In the genomic region with DNA sequence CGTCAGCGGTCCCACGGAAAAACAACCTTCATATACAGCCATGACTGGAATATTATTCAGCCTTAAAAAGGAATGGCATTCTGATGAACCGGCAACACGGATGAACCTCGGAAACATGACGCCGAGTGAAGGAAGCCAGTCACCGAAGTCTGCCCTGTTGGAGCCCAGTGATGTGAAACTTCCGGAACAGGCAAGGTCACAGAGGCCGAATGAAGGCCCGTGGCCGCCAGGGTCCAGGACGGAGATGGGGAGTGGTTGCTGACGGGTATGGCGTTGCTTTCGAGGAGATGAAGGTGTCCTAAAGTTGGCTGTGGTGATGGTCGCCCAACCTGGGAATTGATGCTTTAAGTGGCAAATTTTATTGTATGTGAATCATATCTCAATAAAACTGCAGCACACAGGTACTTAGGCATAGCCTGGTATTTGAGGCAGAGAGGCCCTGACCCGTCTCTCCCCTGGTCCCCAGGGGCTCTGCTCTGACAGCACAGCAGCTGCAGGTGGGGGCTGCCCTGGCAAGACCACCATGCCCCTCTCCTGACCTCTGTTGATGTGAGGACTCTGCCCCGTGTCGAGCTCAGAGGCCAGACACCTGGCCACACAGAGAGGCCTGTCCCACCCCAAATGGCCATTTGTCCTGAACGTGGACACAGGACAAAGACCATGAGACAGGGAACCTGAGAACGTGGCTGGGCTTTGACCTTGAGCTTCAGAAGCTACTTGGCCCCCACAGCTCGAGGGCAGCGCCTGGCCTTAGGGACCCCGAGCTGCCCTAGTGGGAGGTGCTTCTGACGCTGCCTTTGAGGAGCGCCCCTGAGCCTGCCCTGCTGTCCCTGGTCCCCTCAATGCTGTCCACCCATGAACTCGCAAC, we compare ENCODE assay signal across 16 cellular contexts.
A peak's percentile ranks its signal among the peaks of the same experiment; 100 is the strongest.
DNase-seq lines count a peak whose midpoint lies in the region; ATAC-seq and TF ChIP-seq lines count a peak whose summit lies in the region.
"Had no signal": no experiment of that assay in that cellular context is flagged by ENCODE, and none has a peak within 500 bp of the region (broad histone marks: within the 10 kb centered on the region; RNA-seq: fewer than 3 reads in every experiment).

No MANE protein-coding gene starts in this region.

- H3K4me3 ChIP-seq in neural progenitor cell = no peak overlapping the region
- H3K4me3 ChIP-seq in upper lobe of right lung = no peak overlapping the region
- H3K4me3 ChIP-seq: HAP-1 had no signal

- H3K27me3 ChIP-seq in neural progenitor cell = no peaks in the 10 kb centered on the region
- H3K27me3 ChIP-seq in upper lobe of right lung = no peaks in the 10 kb centered on the region

- CTCF ChIA-PET in RWPE1 (lab: Yijun Ruan, JAX) = no interaction called here

- DNase-seq in CD14-positive monocyte (ENCODE audit: low spot score) = peak; percentile 28
- peak; percentile 64 for DNase-seq in chondrocyte (ENCODE audit: low spot score)
- DNase-seq in neural progenitor cell (ENCODE audit: low spot score) = no peak
- DNase-seq in upper lobe of right lung = peak; percentile 52
- no peak for DNase-seq in activated T-cell treated with anti-CD3 and anti-CD28 coated beads for 4 hours
- DNase-seq in RWPE1 (ENCODE audit: low spot score) = no peak
- DNase-seq in T-helper 2 cell = no peak
- DNase-seq: CD8-positive, alpha-beta T cell; COR-L47; DMS153; DMS79 treated with DMSO at 0.1 percent for 48 hours; EL; GOT3 had no signal

- no peak for ATAC-seq in upper lobe of right lung
- ATAC-seq: CD8-positive, alpha-beta T cell had no signal

- H3K4me1 Mint-ChIP-seq in CD14-positive monocyte (no peaks in the 10 kb centered on the region), chondrocyte (ENCODE audit: low read depth) (peaks cover 3% of the 10 kb centered on the region), neural progenitor cell (no peaks in the 10 kb centered on the region)
- H3K4me1 Mint-ChIP-seq: B cell had no signal

- no peaks in the 10 kb centered on the region for H3F3A ChIP-seq in neural progenitor cell (ENCODE audit: low read depth)

- H3K27ac ChIP-seq in neural progenitor cell = no peak overlapping the region
- no peak overlapping the region for H3K27ac ChIP-seq in upper lobe of right lung
- H3K27ac ChIP-seq in RWPE1 = no peak overlapping the region
- H3K27ac ChIP-seq: C4-2B had no signal

- no peak overlapping the region for H3K4me3 Mint-ChIP-seq in CD14-positive monocyte
- no peak overlapping the region for H3K4me3 Mint-ChIP-seq in chondrocyte (ENCODE audit: unreplicated experiment)
- H3K4me3 Mint-ChIP-seq in neural progenitor cell = no peak overlapping the region
- H3K4me3 Mint-ChIP-seq: B cell; CD8-positive, alpha-beta T cell had no signal

- no peak overlapping the region for H3K9ac ChIP-seq in neural progenitor cell

- no peak overlapping the region for H2AFZ ChIP-seq in neural progenitor cell (replicated peaks)

- intact Hi-C loops in CD14-positive monocyte (cut with micrococcal nuclease) = no loop called here
- intact Hi-C loops in upper lobe of right lung (cut with DNase I) = no loop called here

- POLR2A ChIA-PET in RWPE1 (lab: Yijun Ruan, JAX; ENCODE audit: low non-redundant PET) = no interaction called here

- H3K9me3 ChIP-seq in neural progenitor cell (ENCODE audit: low read depth) = no peaks in the 10 kb centered on the region
- no peaks in the 10 kb centered on the region for H3K9me3 ChIP-seq in upper lobe of right lung
- H3K9me3 ChIP-seq: HAP-1 had no signal

- H3K4me2 ChIP-seq in neural progenitor cell = no peak overlapping the region

- peaks cover 0 to 34% (median 10%) of the 10 kb centered on the region in 7 donors for H3K9me3 Mint-ChIP-seq in CD14-positive monocyte
- H3K9me3 Mint-ChIP-seq in chondrocyte (ENCODE audit: low read depth) = peaks cover 2% of the 10 kb centered on the region
- peaks cover 2% of the 10 kb centered on the region for H3K9me3 Mint-ChIP-seq in neural progenitor cell
- H3K9me3 Mint-ChIP-seq: CD8-positive, alpha-beta T cell had no signal

- no peak overlapping the region for H3K27ac Mint-ChIP-seq in CD14-positive monocyte
- no peak overlapping the region for H3K27ac Mint-ChIP-seq in chondrocyte (ENCODE audit: unreplicated experiment)
- H3K27ac Mint-ChIP-seq in neural progenitor cell = peak overlapping the region; percentile 69
- H3K27ac Mint-ChIP-seq: B cell; CD8-positive, alpha-beta T cell had no signal

- no peaks in the 10 kb centered on the region for H3K36me3 ChIP-seq in neural progenitor cell
- H3K36me3 ChIP-seq in upper lobe of right lung = no peaks in the 10 kb centered on the region
- H3K36me3 ChIP-seq: HAP-1 had no signal

- H3K27me3 Mint-ChIP-seq in CD14-positive monocyte (ENCODE audit: low read depth in 3 of 3) = peaks cover 0 to 4% (median 3%) of the 10 kb centered on the region in 3 donors
- no peaks in the 10 kb centered on the region for H3K27me3 Mint-ChIP-seq in chondrocyte (ENCODE audit: low read depth)
- peaks cover 3% of the 10 kb centered on the region for H3K27me3 Mint-ChIP-seq in neural progenitor cell (ENCODE audit: insufficient read depth, low read depth)
- H3K27me3 Mint-ChIP-seq: B cell had no signal

- no peaks in the 10 kb centered on the region for H3K36me3 Mint-ChIP-seq in CD14-positive monocyte
- H3K36me3 Mint-ChIP-seq in chondrocyte (ENCODE audit: low read depth) = no peaks in the 10 kb centered on the region
- H3K36me3 Mint-ChIP-seq in neural progenitor cell = peaks cover 11% of the 10 kb centered on the region
- H3K36me3 Mint-ChIP-seq: CD8-positive, alpha-beta T cell had no signal

- no peaks in the 10 kb centered on the region for H3K4me1 ChIP-seq in neural progenitor cell
- no peaks in the 10 kb centered on the region for H3K4me1 ChIP-seq in upper lobe of right lung
- H3K4me1 ChIP-seq: HAP-1 had no signal

- TF ChIP-seq CTCF in CD14-positive monocyte (IDR thresholded peaks at IDR 0.05) = no peak
- no peak for TF ChIP-seq CTCF in chondrocyte (IDR thresholded peaks at IDR 0.05)
- TF ChIP-seq CTCF in neural progenitor cell (IDR thresholded peaks at IDR 0.05) = no peak
- no peak for TF ChIP-seq CTCF in upper lobe of right lung (IDR thresholded peaks at IDR 0.05)
- TF ChIP-seq CTCF in RWPE1 (conservative IDR thresholded peaks at IDR 0.05; ENCODE audit: low read depth) = no peak

- H4K20me1 ChIP-seq in neural progenitor cell (ENCODE audit: low read depth) = no peaks in the 10 kb centered on the region

- H3K79me2 ChIP-seq in neural progenitor cell (ENCODE audit: low read depth) = no peaks in the 10 kb centered on the region

Comparison
In these comparisons a context has a peak if more than half of its experiments do, and no peak if none do; other contexts are left out.
1. DNase-seq: peak in CD14-positive monocyte (single experiment), chondrocyte (single experiment) and upper lobe of right lung (single experiment); none in neural progenitor cell (single experiment), activated T-cell treated with anti-CD3 and anti-CD28 coated beads for 4 hours (single experiment), RWPE1 (single experiment) and T-helper 2 cell (0 of 5).